ENCODE assay signal across 1 cellular context in genomic region chr11:61138940-61139339, GRCh38.
TF ChIP-seq lines count a peak whose summit lies in the region.

No MANE protein-coding gene starts in this region.

TF ChIP-seq in GM12878, 131 proteins besides CTCF, POLR2A, EP300 and RAD21:
- TF ChIP-seq RUNX3 (IDR thresholded peaks at IDR 0.05; ENCODE audit: low read length) (peak; percentile 49), MYC (IDR thresholded peaks at IDR 0.05; ENCODE audit: insufficient read depth, insufficient read length, insufficient replicate concordance, low read length, severe bottlenecking) (no peak), SRF (IDR thresholded peaks at IDR 0.05; ENCODE audit: low read depth in 2 of 2, low read length in 2 of 2) (no peak), HCFC1 (IDR thresholded peaks at IDR 0.05; ENCODE audit: low read length) (no peak), RCOR1 (conservative IDR thresholded peaks at IDR 0.05; ENCODE audit: low read depth, low read length) (no peak), GATAD2B (conservative IDR thresholded peaks at IDR 0.05; ENCODE audit: low read depth) (no peak), MEF2B (IDR thresholded peaks at IDR 0.05; ENCODE audit: partially characterized antibody, poor library complexity, severe bottlenecking) (no peak), BCL11A (IDR thresholded peaks at IDR 0.05; ENCODE audit: low read depth, low read length) (no peak), HSF1 (IDR thresholded peaks at IDR 0.05; ENCODE audit: low read depth, low read length) (no peak), JUND (IDR thresholded peaks at IDR 0.05; ENCODE audit: low read depth, low read length) (no peak), MEF2A (IDR thresholded peaks at IDR 0.05; ENCODE audit: insufficient read depth, low read depth, low read length) (peak; percentile 35; the same call in 1 of the 2 replicates), EGR1 (IDR thresholded peaks at IDR 0.05; ENCODE audit: borderline replicate concordance in 1 of 2, low read depth in 2 of 2, low read length in 2 of 2) (no peak), NR2F1 (conservative IDR thresholded peaks at IDR 0.05) (no peak)
